1 cellular context compared by ENCODE assay signal in the genomic region with DNA sequence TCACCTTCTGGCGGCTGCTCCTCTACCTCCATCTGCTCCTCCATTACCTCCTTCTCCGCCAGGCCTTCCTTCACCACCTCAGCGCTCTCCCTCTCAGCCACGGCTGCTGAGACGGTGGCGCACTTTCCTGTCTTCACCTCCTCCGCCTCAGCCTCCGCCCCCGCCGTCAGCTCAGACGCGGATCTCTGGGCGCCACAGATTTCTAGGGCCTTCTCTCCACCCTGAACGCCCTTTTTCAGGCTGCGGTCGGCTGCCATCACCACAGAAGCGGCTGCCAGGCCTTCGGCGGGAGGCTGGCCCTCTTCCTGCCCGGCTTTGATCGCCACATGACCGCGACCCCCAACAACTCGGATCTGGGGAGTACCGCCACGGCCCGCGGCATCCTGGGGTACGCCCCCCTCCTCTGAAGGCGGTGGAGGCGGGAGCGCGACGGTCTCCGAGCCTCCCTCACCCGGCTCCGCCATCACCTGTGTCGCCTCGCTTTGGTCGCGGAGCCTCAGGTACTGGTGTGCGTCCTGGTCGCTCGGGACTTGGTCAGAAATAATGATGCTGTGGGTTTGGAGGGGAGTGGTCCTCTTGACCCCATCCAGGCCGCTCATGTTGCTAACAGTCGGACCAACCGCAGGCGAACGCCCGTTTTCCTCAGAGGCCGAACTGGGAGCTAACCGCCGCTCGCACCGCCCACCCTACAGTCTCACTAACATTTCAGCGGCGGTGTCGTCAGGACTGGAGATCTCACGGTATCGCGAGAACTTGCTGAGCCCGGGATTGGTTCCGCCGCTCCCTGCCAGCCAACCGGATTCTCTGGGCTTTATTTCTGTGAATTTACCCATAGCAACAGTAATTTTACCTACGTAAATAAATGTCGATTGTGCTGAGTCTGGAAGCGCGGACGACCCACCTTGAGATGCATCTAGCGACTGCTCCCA.
TF ChIP-seq lines count a peak whose summit lies in the region.

A gene (minus strand): TSS at position 699 of the 929 bp plus-strand sequence. CDS start 100 bp downstream, at position 599.

TF ChIP-seq in GM23338, 12 proteins besides CTCF, POLR2A, EP300 and RAD21 (continued from another document):
- TF ChIP-seq, protein P1, sequence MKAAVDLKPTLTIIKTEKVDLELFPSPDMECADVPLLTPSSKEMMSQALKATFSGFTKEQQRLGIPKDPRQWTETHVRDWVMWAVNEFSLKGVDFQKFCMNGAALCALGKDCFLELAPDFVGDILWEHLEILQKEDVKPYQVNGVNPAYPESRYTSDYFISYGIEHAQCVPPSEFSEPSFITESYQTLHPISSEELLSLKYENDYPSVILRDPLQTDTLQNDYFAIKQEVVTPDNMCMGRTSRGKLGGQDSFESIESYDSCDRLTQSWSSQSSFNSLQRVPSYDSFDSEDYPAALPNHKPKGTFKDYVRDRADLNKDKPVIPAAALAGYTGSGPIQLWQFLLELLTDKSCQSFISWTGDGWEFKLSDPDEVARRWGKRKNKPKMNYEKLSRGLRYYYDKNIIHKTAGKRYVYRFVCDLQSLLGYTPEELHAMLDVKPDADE (IDR thresholded peaks at IDR 0.05) = no peak
- TF ChIP-seq, protein P2, sequence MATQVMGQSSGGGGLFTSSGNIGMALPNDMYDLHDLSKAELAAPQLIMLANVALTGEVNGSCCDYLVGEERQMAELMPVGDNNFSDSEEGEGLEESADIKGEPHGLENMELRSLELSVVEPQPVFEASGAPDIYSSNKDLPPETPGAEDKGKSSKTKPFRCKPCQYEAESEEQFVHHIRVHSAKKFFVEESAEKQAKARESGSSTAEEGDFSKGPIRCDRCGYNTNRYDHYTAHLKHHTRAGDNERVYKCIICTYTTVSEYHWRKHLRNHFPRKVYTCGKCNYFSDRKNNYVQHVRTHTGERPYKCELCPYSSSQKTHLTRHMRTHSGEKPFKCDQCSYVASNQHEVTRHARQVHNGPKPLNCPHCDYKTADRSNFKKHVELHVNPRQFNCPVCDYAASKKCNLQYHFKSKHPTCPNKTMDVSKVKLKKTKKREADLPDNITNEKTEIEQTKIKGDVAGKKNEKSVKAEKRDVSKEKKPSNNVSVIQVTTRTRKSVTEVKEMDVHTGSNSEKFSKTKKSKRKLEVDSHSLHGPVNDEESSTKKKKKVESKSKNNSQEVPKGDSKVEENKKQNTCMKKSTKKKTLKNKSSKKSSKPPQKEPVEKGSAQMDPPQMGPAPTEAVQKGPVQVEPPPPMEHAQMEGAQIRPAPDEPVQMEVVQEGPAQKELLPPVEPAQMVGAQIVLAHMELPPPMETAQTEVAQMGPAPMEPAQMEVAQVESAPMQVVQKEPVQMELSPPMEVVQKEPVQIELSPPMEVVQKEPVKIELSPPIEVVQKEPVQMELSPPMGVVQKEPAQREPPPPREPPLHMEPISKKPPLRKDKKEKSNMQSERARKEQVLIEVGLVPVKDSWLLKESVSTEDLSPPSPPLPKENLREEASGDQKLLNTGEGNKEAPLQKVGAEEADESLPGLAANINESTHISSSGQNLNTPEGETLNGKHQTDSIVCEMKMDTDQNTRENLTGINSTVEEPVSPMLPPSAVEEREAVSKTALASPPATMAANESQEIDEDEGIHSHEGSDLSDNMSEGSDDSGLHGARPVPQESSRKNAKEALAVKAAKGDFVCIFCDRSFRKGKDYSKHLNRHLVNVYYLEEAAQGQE (IDR thresholded peaks at IDR 0.05; ENCODE audit: unreplicated experiment) = no peak
- TF ChIP-seq EZH2 (IDR thresholded peaks at IDR 0.05; ENCODE audit: low read depth, unreplicated experiment) = no peak
- peak; percentile 66 for TF ChIP-seq CREB1 (CRISPR knock-in tag; IDR thresholded peaks at IDR 0.05; ENCODE audit: low read depth)
- no peak for TF ChIP-seq STAT1 (IDR thresholded peaks at IDR 0.05; ENCODE audit: unreplicated experiment)
- TF ChIP-seq EZH2phosphoT487 (IDR thresholded peaks at IDR 0.05; ENCODE audit: unreplicated experiment) = no peak
